26 cellular contexts compared by ENCODE assay signal in genomic region chr12:131052891-131053290, GRCh38.
"Had no signal": no experiment of that assay in that cellular context is flagged by ENCODE, and none has a peak within 500 bp of the region (broad histone marks: within the 10 kb centered on the region; RNA-seq: fewer than 3 reads in every experiment).

No MANE protein-coding gene starts in this region.

- H3K4me1 ChIP-seq: parathyroid adenoma, prostate gland had no signal

- DNase-seq: cerebellar nuclear complex; cortex of kidney; effector memory CD8-positive, alpha-beta T cell; foreskin fibroblast; gastrocnemius medialis; head of caudate nucleus; mammary epithelial cell; mesendoderm; midbrain; naive thymus-derived CD4-positive, alpha-beta T cell; sigmoid colon; stimulated activated CD4-positive, alpha-beta T cell treated with anti-CD3 and anti-CD28 coated beads, Interleukin-4, amount 100 ng/mL, for 4 hours; upper lobe of left lung had no signal

- H2AFZ ChIP-seq: parathyroid adenoma had no signal

- ATAC-seq: effector memory CD8-positive, alpha-beta T cell; esophagus mucosa; gastrocnemius medialis; left lobe of liver; naive thymus-derived CD4-positive, alpha-beta T cell; right cardiac atrium; stimulated activated memory B cell treated with anti-CD40 and anti-IgM and Interleukin-4, amounts not matched to agents 10 μg/mL and 1 μg/mL and 100 μg/mL, for 72 hours had no signal

- H3K79me2 ChIP-seq: parathyroid adenoma had no signal

- H3K9me3 ChIP-seq: gastrocnemius medialis, neutrophil, prostate gland, sigmoid colon, thoracic aorta, tibial nerve, upper lobe of left lung had no signal

- H3K9ac ChIP-seq: parathyroid adenoma had no signal

- H3K4me3 Mint-ChIP-seq: effector memory CD8-positive, alpha-beta T cell; naive thymus-derived CD4-positive, alpha-beta T cell; stimulated activated memory B cell treated with anti-CD40 and anti-IgM and Interleukin-4, amounts not matched to agents 10 μg/mL and 1 μg/mL and 100 μg/mL, for 72 hours; stimulated activated naive CD8-positive, alpha-beta T cell treated with anti-CD3 and anti-CD28 coated beads, Interleukin-15, Interleukin-2, amounts not matched to agents 100 ng/mL and 50 ng/mL, for 24 hours had no signal

- FAIRE-seq: endometrium, keratinocyte, urothelium cell line had no signal

- H3K27me3 ChIP-seq: gastrocnemius medialis, sigmoid colon, tibial nerve, upper lobe of left lung had no signal

- H3K36me3 ChIP-seq: gastrocnemius medialis, neutrophil, prostate gland, sigmoid colon, thoracic aorta, tibial nerve, upper lobe of left lung had no signal

- H3K27ac ChIP-seq: gastrocnemius medialis, neutrophil, parathyroid adenoma, prostate gland, sigmoid colon, thoracic aorta, tibial nerve, upper lobe of left lung had no signal

- H3K4me1 Mint-ChIP-seq: stimulated activated memory B cell treated with anti-CD40 and anti-IgM and Interleukin-4, amounts not matched to agents 10 μg/mL and 1 μg/mL and 100 μg/mL, for 72 hours had no signal

- H3K4me3 ChIP-seq: gastrocnemius medialis, prostate gland, sigmoid colon, thoracic aorta, tibial nerve, upper lobe of left lung had no signal

- H3K9me3 Mint-ChIP-seq: effector memory CD8-positive, alpha-beta T cell; naive thymus-derived CD4-positive, alpha-beta T cell; stimulated activated naive CD8-positive, alpha-beta T cell treated with anti-CD3 and anti-CD28 coated beads, Interleukin-15, Interleukin-2, amounts not matched to agents 100 ng/mL and 50 ng/mL, for 24 hours had no signal

- H3K36me3 Mint-ChIP-seq: naive thymus-derived CD4-positive, alpha-beta T cell; stimulated activated memory B cell treated with anti-CD40 and anti-IgM and Interleukin-4, amounts not matched to agents 10 μg/mL and 1 μg/mL and 100 μg/mL, for 72 hours had no signal

- H3K27ac Mint-ChIP-seq: effector memory CD8-positive, alpha-beta T cell; naive thymus-derived CD4-positive, alpha-beta T cell; stimulated activated memory B cell treated with anti-CD40 and anti-IgM and Interleukin-4, amounts not matched to agents 10 μg/mL and 1 μg/mL and 100 μg/mL, for 72 hours; stimulated activated naive CD8-positive, alpha-beta T cell treated with anti-CD3 and anti-CD28 coated beads, Interleukin-15, Interleukin-2, amounts not matched to agents 100 ng/mL and 50 ng/mL, for 24 hours had no signal
